8 cellular contexts compared by ENCODE assay signal in the genomic region with DNA sequence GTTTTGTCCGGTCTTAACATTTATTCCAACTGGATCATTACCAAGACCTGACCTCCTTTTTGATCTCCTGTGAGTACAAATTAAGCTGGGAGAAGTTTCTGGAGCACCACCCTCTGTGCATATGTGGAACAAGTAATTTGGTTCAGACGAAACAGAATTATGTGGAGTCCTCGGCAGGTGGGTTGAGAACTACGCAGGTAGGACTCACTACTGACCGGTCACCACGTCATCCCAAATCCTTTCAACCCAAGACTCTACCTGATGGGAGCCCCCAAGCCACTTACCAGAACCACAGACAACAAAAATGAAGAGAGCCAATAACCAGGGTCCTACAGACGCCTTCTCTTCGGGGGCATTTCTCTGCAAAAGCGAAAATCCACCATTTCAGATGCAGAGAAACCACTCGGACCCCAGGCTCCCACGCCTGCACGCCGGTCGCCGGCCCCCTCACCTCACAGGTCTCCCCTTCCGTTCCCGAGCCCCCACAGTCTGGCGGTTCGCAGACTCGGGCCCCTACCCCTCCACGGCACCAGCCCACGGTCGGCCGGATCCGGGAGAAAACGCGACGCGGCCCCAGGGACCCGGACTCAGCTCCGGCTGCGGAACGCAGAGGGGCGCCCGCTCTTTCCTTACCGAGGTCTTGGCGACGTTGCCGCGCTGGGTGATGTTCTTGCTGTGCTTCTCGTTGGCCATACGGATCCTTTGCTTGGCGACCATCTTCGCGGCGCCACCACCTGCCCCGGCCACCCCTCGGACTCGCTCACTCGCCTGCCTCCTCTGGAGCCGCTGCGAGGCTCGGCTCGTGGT. TPM values are rescaled to one million over a fixed set of nuclear protein-coding genes. Genes with fewer than 3 reads are reported as not detected.
A peak's percentile ranks its signal among the peaks of the same experiment; 100 is the strongest.
DNase-seq lines count a peak whose midpoint lies in the region; ATAC-seq, FAIRE-seq and TF ChIP-seq lines count a peak whose summit lies in the region.

No MANE protein-coding gene starts in this region.

- H2AK5ac ChIP-seq in trophoblast cell (ENCODE audit: low read length), result peak overlapping the region; percentile 90

- peak overlapping the region; percentile 93 for H2BK120ac ChIP-seq in trophoblast cell (ENCODE audit: insufficient read depth, low read length, poor library complexity)

- DNase-seq in EH (ENCODE audit: low read depth) (peak; percentile 22), H54 (ENCODE audit: insufficient read length, low spot score) (peak; percentile 3), NCI-H526 (lab: John Stamatoyannopoulos, UW) (peak; percentile 63 to 69), Right ventricle myocardium inferior (ENCODE audit: missing footprints) (peak; percentile 86), trophoblast cell (peak in 1 of 2 donors; percentile 38), NCI-H2196 (lab: John Stamatoyannopoulos, UW; ENCODE audit: unreplicated experiment) (no peak)
- peak; percentile 57 for DNase-seq in activated naive CD4-positive, alpha-beta T cell treated with anti-CD3 and anti-CD28 coated beads for 36 hours

- peak overlapping the region; percentile 98 for H3K14ac ChIP-seq in trophoblast cell (ENCODE audit: low read length)

- H3K4me1 ChIP-seq in trophoblast cell (ENCODE audit: control insufficient read depth in 1 of 2, insufficient read depth in 2 of 2, low read length in 2 of 2), result no peaks in the 10 kb centered on the region

- FAIRE-seq in H54 (lab: Jason Lieb, UNC), result no peak

- peak overlapping the region; percentile 97 for H3K9ac ChIP-seq in trophoblast cell (ENCODE audit: low read length)

- H3K4me2 ChIP-seq in trophoblast cell (ENCODE audit: low read length), result peak overlapping the region; percentile 86

- H2BK5ac ChIP-seq in trophoblast cell (ENCODE audit: low read depth, low read length, poor library complexity), result peak overlapping the region; percentile 93

- H3K23ac ChIP-seq in trophoblast cell (ENCODE audit: low read length), result no peak overlapping the region

- H3K79me1 ChIP-seq in trophoblast cell (ENCODE audit: low read length), result peaks cover 12% of the 10 kb centered on the region

- H3K79me2 ChIP-seq in trophoblast cell (ENCODE audit: control insufficient read depth, insufficient read depth, low read length, poor library complexity), result peaks cover 12% of the 10 kb centered on the region

- no peaks in the 10 kb centered on the region for H3K9me3 Mint-ChIP-seq in activated naive CD4-positive, alpha-beta T cell treated with anti-CD3 and anti-CD28 coated beads for 36 hours

- intact Hi-C loops in activated naive CD4-positive, alpha-beta T cell treated with anti-CD3 and anti-CD28 coated beads for 36 hours (cut with micrococcal nuclease), result loop anchor here (1.0 to 10.0 kb wide), 13 partner anchors 15 to 1649 kb away; partner anchors contain the start of genes ERICH6, GPR171, RNF13 and SELENOT
- intact Hi-C loops in Right ventricle myocardium inferior (cut with DNase I), result loop anchor here (1.0 to 5.0 kb wide), 4 partner anchors 58 to 217 kb away; partner anchors contain the start of genes ERICH6, SELENOT, SIAH2 and TSC22D2

- peak overlapping the region; percentile 72 for H4K12ac ChIP-seq in trophoblast cell (ENCODE audit: low read depth, low read length)

- peaks cover 68% of the 10 kb centered on the region for H3K4me1 Mint-ChIP-seq in activated naive CD4-positive, alpha-beta T cell treated with anti-CD3 and anti-CD28 coated beads for 36 hours (ENCODE audit: low read depth)

- H3K18ac ChIP-seq in trophoblast cell (ENCODE audit: low read length), result peak overlapping the region; percentile 55

- peaks cover 0 to 2% of the 10 kb centered on the region in 2 experiments for H3K36me3 ChIP-seq in trophoblast cell (ENCODE audit: control insufficient read depth in 1 of 2, insufficient read depth in 2 of 2, low read length in 2 of 2)

- H3K9me3 ChIP-seq in trophoblast cell (ENCODE audit: insufficient read depth, low read depth, low read length), result no peaks in the 10 kb centered on the region

- peak overlapping the region; percentile 96 for H3K4me3 ChIP-seq in trophoblast cell (ENCODE audit: low read depth, low read length)

- CTCF ChIA-PET in activated naive CD4-positive, alpha-beta T cell treated with anti-CD3 and anti-CD28 coated beads for 36 hours (lab: Charles Lee), result interaction anchor here (0.6 kb wide), 1 partner anchor 68 kb away, joined by 3 read pairs; no protein-coding TSS in a partner anchor

- peak; percentile 18 for ATAC-seq in Right ventricle myocardium inferior
- no peak for ATAC-seq in GM18858 (IDR thresholded peaks at IDR 0.05; ENCODE audit: unreplicated experiment)

- H2BK12ac ChIP-seq in trophoblast cell (ENCODE audit: low read length), result no peak overlapping the region

- no peaks in the 10 kb centered on the region for H3K27me3 Mint-ChIP-seq in activated naive CD4-positive, alpha-beta T cell treated with anti-CD3 and anti-CD28 coated beads for 36 hours (ENCODE audit: low read depth)

- peak overlapping the region; percentile 99 for H3K4ac ChIP-seq in trophoblast cell (ENCODE audit: low read depth, low read length)

- peak overlapping the region; percentile 96 for H4K91ac ChIP-seq in trophoblast cell (ENCODE audit: low read depth, low read length)

- H3K4me3 Mint-ChIP-seq in activated naive CD4-positive, alpha-beta T cell treated with anti-CD3 and anti-CD28 coated beads for 36 hours, result peak overlapping the region; percentile 97

- H3K27ac Mint-ChIP-seq in activated naive CD4-positive, alpha-beta T cell treated with anti-CD3 and anti-CD28 coated beads for 36 hours, result peak overlapping the region; percentile 95

- peak overlapping the region; percentile 92 for H3K27ac ChIP-seq in trophoblast cell (ENCODE audit: low read depth, low read length)

- WGBS in trophoblast cell (ENCODE audit: extremely low coverage, insufficient coverage, insufficient read length), result no CpG with 5 or more reads among the region's 54 CpGs

- H3K27me3 ChIP-seq in trophoblast cell (ENCODE audit: insufficient read depth, low read length), result no peaks in the 10 kb centered on the region

- no peak for TF ChIP-seq POLR2A in H54 (IDR thresholded peaks at IDR 0.05; ENCODE audit: low read depth, low read length)

- H2AFZ ChIP-seq in trophoblast cell (ENCODE audit: insufficient read depth, low read length, poor library complexity), result peak overlapping the region; percentile 32

- peaks cover 45% of the 10 kb centered on the region for H3K36me3 Mint-ChIP-seq in activated naive CD4-positive, alpha-beta T cell treated with anti-CD3 and anti-CD28 coated beads for 36 hours (ENCODE audit: low read depth)

- peak overlapping the region; percentile 95 for H4K8ac ChIP-seq in trophoblast cell (ENCODE audit: low read depth, low read length)

RNA-seq across cellular contexts. Expression of gene SERP1, which starts 0.7 kb away (rescaled TPM):
- total RNA-seq in activated naive CD4-positive, alpha-beta T cell treated with anti-CD3 and anti-CD28 coated beads for 36 hours, result 100 to 1,000 TPM in 1 of 2 experiments, 10 to 100 TPM in 1; 95.9 to 105 TPM
- total RNA-seq in Right ventricle myocardium inferior, result 23.7 TPM
- polyA plus RNA-seq in trophoblast cell (2013), result 259 and 280 TPM in 2 replicates

RNA-seq across cellular contexts. Expression of gene EIF2A, which starts 1.0 kb away (rescaled TPM):
- 100 to 1,000 TPM; 133 to 135 TPM for total RNA-seq in activated naive CD4-positive, alpha-beta T cell treated with anti-CD3 and anti-CD28 coated beads for 36 hours
- 68.9 TPM for total RNA-seq in Right ventricle myocardium inferior
- 126 and 128 TPM in 2 replicates for polyA plus RNA-seq in trophoblast cell (2013)

RNA-seq across cellular contexts. Expression of gene SELENOT, which starts 57.5 kb away (rescaled TPM):
- total RNA-seq in activated naive CD4-positive, alpha-beta T cell treated with anti-CD3 and anti-CD28 coated beads for 36 hours, result 10 to 100 TPM; 68.4 to 71.2 TPM
- total RNA-seq in Right ventricle myocardium inferior, result 69.3 TPM
- polyA plus RNA-seq in trophoblast cell (2013), result 176 and 185 TPM in 2 replicates
